In the genomic region with DNA sequence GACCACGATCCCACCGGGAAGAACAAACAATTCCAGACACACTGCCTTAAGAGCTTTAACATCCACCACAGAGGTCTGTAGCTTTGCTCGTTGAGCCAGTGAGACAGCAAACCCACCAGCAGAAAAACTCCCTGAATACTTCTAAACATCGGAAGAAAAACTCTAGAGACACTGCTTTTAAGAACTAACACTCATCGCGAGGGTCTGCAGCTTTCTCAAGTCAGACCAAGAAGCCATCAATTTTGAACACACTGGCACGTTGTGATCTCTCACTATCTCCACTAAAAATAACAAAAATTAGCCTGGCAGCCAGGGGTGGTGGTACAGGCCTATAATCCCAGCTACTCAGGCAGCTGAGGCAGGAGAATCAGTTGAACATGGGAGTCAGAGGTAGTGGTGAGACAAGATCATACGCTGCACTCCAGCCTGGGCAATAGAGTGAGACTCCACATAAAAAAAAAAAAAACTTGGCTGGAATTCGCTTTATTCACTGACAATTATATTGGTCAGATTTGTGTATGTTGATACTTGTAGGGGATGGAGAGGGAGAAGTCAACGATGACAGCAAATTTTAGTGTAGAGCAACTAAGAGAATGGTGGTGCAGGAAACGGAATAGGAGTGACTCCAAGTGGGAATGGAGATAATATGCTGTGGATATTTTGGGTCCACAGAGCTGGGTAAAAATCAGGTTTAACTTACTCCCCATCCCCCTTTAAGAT, we compare ENCODE assay signal across 7 cellular contexts. TPM values are rescaled to one million over a fixed set of nuclear protein-coding genes. Genes with fewer than 3 reads are reported as not detected.
DNase-seq lines count a peak whose midpoint lies in the region; FAIRE-seq and TF ChIP-seq lines count a peak whose summit lies in the region.

No MANE protein-coding gene starts in this region.

- H3K4me1 Mint-ChIP-seq in activated T-helper 2 cell treated with anti-CD3 and anti-CD28 coated beads, Interferon-gamma antibody, Interleukin-2, Interleukin-4, amounts not matched to agents 10 μg/mL and 5 μg/mL and 100 μg/mL, durations not matched to agents 14 hours and 24 hours and 36 hours (ENCODE audit: low read depth), result peaks cover 36% of the 10 kb centered on the region

- peaks cover 8% of the 10 kb centered on the region for H3K9me3 ChIP-seq in iPS-18c (ENCODE audit: control insufficient read depth, insufficient read depth, low read length)
- peaks cover 0 to 7% (median 0%) of the 10 kb centered on the region in 4 donors for H3K9me3 ChIP-seq in stomach

- 74 to 90% (median 83%) methylated on average over 11 of the region's 11 CpGs for WGBS in stomach, 5 donors

- no peak for TF ChIP-seq POLR2A in stomach (IDR thresholded peaks at IDR 0.05)
- no peak for TF ChIP-seq POLR2A in GM12891 (IDR thresholded peaks at IDR 0.05; ENCODE audit: low read depth, low read length)

- in situ Hi-C loops in KBM-7 (cut with MboI; ENCODE audit: low pct_unique_long_range_greater_than_20kb, low sequenced_read_pairs), result no loop called here

- TF ChIP-seq EP300 in stomach (IDR thresholded peaks at IDR 0.05), result no peak

- peak overlapping the region; percentile 66 for H3K4me3 ChIP-seq in HFF-Myc (replicated peaks; ENCODE audit: low read depth, low read length)
- H3K4me3 ChIP-seq in iPS-18c (ENCODE audit: insufficient read depth, low read depth, low read length), result peak overlapping the region; percentile 74
- peak overlapping the region; percentile 60 to 78 (median 74) for H3K4me3 ChIP-seq in stomach

- H3K27ac ChIP-seq in stomach, result peak overlapping the region; percentile 48 to 92 (median 90)

- H3K27me3 Mint-ChIP-seq in activated T-helper 2 cell treated with anti-CD3 and anti-CD28 coated beads, Interferon-gamma antibody, Interleukin-2, Interleukin-4, amounts not matched to agents 10 μg/mL and 5 μg/mL and 100 μg/mL, durations not matched to agents 14 hours and 24 hours and 36 hours (ENCODE audit: low read depth), result no peaks in the 10 kb centered on the region

- no peak for TF ChIP-seq CTCF in HFF-Myc (IDR thresholded peaks at IDR 0.05; ENCODE audit: low read depth, low read length, missing control alignments)
- no peak for TF ChIP-seq CTCF in stomach (IDR thresholded peaks at IDR 0.05)

- H3K36me3 ChIP-seq in stomach, result peaks cover 11 to 22% (median 18%) of the 10 kb centered on the region in 4 donors

- DNase-seq in HFF-Myc (ENCODE audit: extremely low read depth, low read depth), result no peak
- no peak for DNase-seq in activated T-helper 2 cell treated with anti-CD3 and anti-CD28 coated beads, Interferon-gamma antibody, Interleukin-2, Interleukin-4, amounts not matched to agents 10 μg/mL and 5 μg/mL and 100 μg/mL, durations not matched to agents 14 hours and 24 hours and 36 hours (ENCODE audit: low spot score)
- no peak for DNase-seq in stomach
- DNase-seq in GM12891 (ENCODE audit: insufficient read length, low spot score), result no peak
- DNase-seq in stimulated activated CD4-positive, alpha-beta T cell treated with anti-CD3 and anti-CD28 coated beads, Interleukin-2, amount 100 ng/mL, for 48 hours, result no peak
- no peak for DNase-seq in KBM-7

- peak overlapping the region; percentile 87 for H3K4me3 Mint-ChIP-seq in activated T-helper 2 cell treated with anti-CD3 and anti-CD28 coated beads, Interferon-gamma antibody, Interleukin-2, Interleukin-4, amounts not matched to agents 10 μg/mL and 5 μg/mL and 100 μg/mL, durations not matched to agents 14 hours and 24 hours and 36 hours (ENCODE audit: low read depth)

- H3K4me1 ChIP-seq in stomach, result peaks cover 18 to 54% (median 41%) of the 10 kb centered on the region in 4 donors

- peaks cover 20% of the 10 kb centered on the region for H3K9me3 Mint-ChIP-seq in activated T-helper 2 cell treated with anti-CD3 and anti-CD28 coated beads, Interferon-gamma antibody, Interleukin-2, Interleukin-4, amounts not matched to agents 10 μg/mL and 5 μg/mL and 100 μg/mL, durations not matched to agents 14 hours and 24 hours and 36 hours

- peak overlapping the region; percentile 92 for H3K27ac Mint-ChIP-seq in activated T-helper 2 cell treated with anti-CD3 and anti-CD28 coated beads, Interferon-gamma antibody, Interleukin-2, Interleukin-4, amounts not matched to agents 10 μg/mL and 5 μg/mL and 100 μg/mL, durations not matched to agents 14 hours and 24 hours and 36 hours

- intact Hi-C loops in activated T-helper 2 cell treated with anti-CD3 and anti-CD28 coated beads, Interferon-gamma antibody, Interleukin-2, Interleukin-4, amounts not matched to agents 10 μg/mL and 5 μg/mL and 100 μg/mL, durations not matched to agents 14 hours and 24 hours and 36 hours (cut with micrococcal nuclease), result no loop called here
- intact Hi-C loops in stomach (cut with DNase I; ENCODE audit: low total_unique reads), result no loop called here

- H3K36me3 Mint-ChIP-seq in activated T-helper 2 cell treated with anti-CD3 and anti-CD28 coated beads, Interferon-gamma antibody, Interleukin-2, Interleukin-4, amounts not matched to agents 10 μg/mL and 5 μg/mL and 100 μg/mL, durations not matched to agents 14 hours and 24 hours and 36 hours (ENCODE audit: low read depth), result peaks cover 36% of the 10 kb centered on the region

- FAIRE-seq in GM12891 (lab: Jason Lieb, UNC), result no peak

- H3K27me3 ChIP-seq in stomach, result no peaks in the 10 kb centered on the region

TF ChIP-seq in GM12891, 5 proteins besides CTCF, POLR2A, EP300 and RAD21:
- TF ChIP-seq POU2F2 (IDR thresholded peaks at IDR 0.05; ENCODE audit: low read depth, low read length), result no peak
- no peak for TF ChIP-seq PAX5 (IDR thresholded peaks at IDR 0.05; ENCODE audit: insufficient read depth, low read length, severe bottlenecking)
- TF ChIP-seq TAF1 (IDR thresholded peaks at IDR 0.05; ENCODE audit: low read depth, low read length), result no peak
- TF ChIP-seq POLR2AphosphoS5 (IDR thresholded peaks at IDR 0.05; ENCODE audit: low read depth, low read length), result no peak
- TF ChIP-seq SPI1 (IDR thresholded peaks at IDR 0.05; ENCODE audit: low read depth, low read length), result no peak

RNA-seq across cellular contexts. Expression of gene TMEM14C, which starts 0.9 kb away (rescaled TPM):
- total RNA-seq in activated T-helper 2 cell treated with anti-CD3 and anti-CD28 coated beads, Interferon-gamma antibody, Interleukin-2, Interleukin-4, amounts not matched to agents 10 μg/mL and 5 μg/mL and 100 μg/mL, durations not matched to agents 14 hours and 24 hours and 36 hours, result 61.3 and 65.4 TPM in 2 replicates
- 10 to 100 TPM in 4 of 5 donors, 1 to 10 TPM in 1; 1.4 to 99.5 (median 67.0) TPM for total RNA-seq in stomach
- polyA plus RNA-seq in stomach, result 100 to 1,000 TPM; 119 to 139 (median 119) TPM
- 93.9 TPM for polyA plus RNA-seq in GM12891 (2012; ENCODE audit: low read depth, missing spikeins)

RNA-seq across cellular contexts. Expression of gene TMEM14B, which starts 25.6 kb away (rescaled TPM):
- total RNA-seq in activated T-helper 2 cell treated with anti-CD3 and anti-CD28 coated beads, Interferon-gamma antibody, Interleukin-2, Interleukin-4, amounts not matched to agents 10 μg/mL and 5 μg/mL and 100 μg/mL, durations not matched to agents 14 hours and 24 hours and 36 hours, result 85.3 and 94.0 TPM in 2 replicates
- total RNA-seq in stomach, result 10 to 100 TPM; 35.3 to 94.0 (median 74.1) TPM
- polyA plus RNA-seq in stomach, result 100 to 1,000 TPM in 2 of 3 donors, 10 to 100 TPM in 1; 60.6 to 108 (median 100) TPM
- 115 TPM for polyA plus RNA-seq in GM12891 (2012; ENCODE audit: low read depth, missing spikeins)

RNA-seq across cellular contexts. Expression of gene PAK1IP1, which starts 27.2 kb away (rescaled TPM):
- total RNA-seq in activated T-helper 2 cell treated with anti-CD3 and anti-CD28 coated beads, Interferon-gamma antibody, Interleukin-2, Interleukin-4, amounts not matched to agents 10 μg/mL and 5 μg/mL and 100 μg/mL, durations not matched to agents 14 hours and 24 hours and 36 hours, result 27.9 and 28.8 TPM in 2 replicates
- total RNA-seq in stomach, result 10 to 100 TPM in 1 of 5 donors, 1 to 10 TPM in 3, not detected in 1; 1.3 to 12.3 (median 5.7) TPM
- polyA plus RNA-seq in stomach, result 10 to 100 TPM; 11.2 to 13.9 (median 11.6) TPM
- 17.4 TPM for polyA plus RNA-seq in GM12891 (2012; ENCODE audit: low read depth, missing spikeins)

RNA-seq across cellular contexts. Expression of gene C6orf52, which starts 27.6 kb away (rescaled TPM):
- total RNA-seq in activated T-helper 2 cell treated with anti-CD3 and anti-CD28 coated beads, Interferon-gamma antibody, Interleukin-2, Interleukin-4, amounts not matched to agents 10 μg/mL and 5 μg/mL and 100 μg/mL, durations not matched to agents 14 hours and 24 hours and 36 hours, result 1.7 and 2.4 TPM in 2 replicates
- 1 to 10 TPM in 1 of 5 donors, not detected in 4; 3.2 TPM for total RNA-seq in stomach
- polyA plus RNA-seq in stomach, result 1 to 10 TPM in 2 of 3 donors, not detected in 1; 1.8 to 2.8 TPM
- polyA plus RNA-seq in GM12891 (2012; ENCODE audit: low read depth, missing spikeins), result 1.8 TPM
